Comparison of ENCODE assay signal across 28 cellular contexts in genomic region chr11:14360976-14361375, GRCh38.
"Had no signal": no experiment of that assay in that cellular context is flagged by ENCODE, and none has a peak within 500 bp of the region (broad histone marks: within the 10 kb centered on the region; RNA-seq: fewer than 3 reads in every experiment).

No MANE protein-coding gene starts in this region.

- ATAC-seq: left colon; left lung; lower lobe of right lung; mucosa of descending colon; naive thymus-derived CD4-positive, alpha-beta T cell; natural killer cell treated with Interleukin-12 subunit alpha and Interleukin-12 subunit beta and Interleukin-15 and Interleukin-18, amount 100 ng/mL, for 72 hours; pancreas; right lobe of liver; stimulated activated memory B cell treated with anti-CD40 and anti-IgM and Interleukin-4, amounts not matched to agents 10 μg/mL and 1 μg/mL and 100 μg/mL, for 72 hours; stimulated activated naive CD8-positive, alpha-beta T cell treated with anti-CD3 and anti-CD28 coated beads, Interleukin-15, amount 100 ng/mL, for 72 hours had no signal

- H3K4me1 ChIP-seq: prostate gland, testis, uterus had no signal

- H3K27ac ChIP-seq: left lung, lower lobe of right lung, pancreas, prostate gland, right lobe of liver, testis, thyroid gland, transverse colon, uterus had no signal

- H3K9me3 ChIP-seq: left lung, lower lobe of right lung, mucosa of descending colon, pancreas, prostate gland, right lobe of liver, testis, thyroid gland, transverse colon, uterus had no signal

- DNase-seq: hypothalamus; immature natural killer cell; kidney; left colon; lower lobe of right lung; midbrain; mucosa of descending colon; naive thymus-derived CD4-positive, alpha-beta T cell; nucleus accumbens; pancreas; posterior cingulate gyrus; right lobe of liver; stimulated activated CD4-positive, alpha-beta T cell treated with anti-CD3 and anti-CD28 coated beads, Interleukin-1b, Interleukin-23, amount 100 ng/mL, for 48 hours; stimulated activated CD4-positive, alpha-beta T cell treated with anti-CD3 and anti-CD28 coated beads, Interleukin-2, amount 100 ng/mL, for 48 hours; stimulated activated CD4-positive, alpha-beta T cell treated with anti-CD3 and anti-CD28 coated beads, Interleukin-4, amount 100 ng/mL, for 4 hours; stimulated activated CD8-positive, alpha-beta memory T cell treated with anti-CD3 and anti-CD28 coated beads, Interleukin-4, amount 100 ng/mL, for 48 hours; stimulated activated naive CD4-positive, alpha-beta T cell treated with Interleukin-2 at 50 U/mL for 16 hours; stimulated activated naive CD8-positive, alpha-beta T cell treated with anti-CD3 and anti-CD28 coated beads, Interleukin-15, amount 100 ng/mL, for 72 hours; substantia nigra; testis; thyroid gland; transverse colon; uterus had no signal

- H3K4me3 ChIP-seq: left lung, lower lobe of right lung, mucosa of descending colon, pancreas, prostate gland, right lobe of liver, smooth muscle cell, testis, thyroid gland, transverse colon, uterus had no signal

- H3K36me3 ChIP-seq: left lung, lower lobe of right lung, pancreas, prostate gland, right lobe of liver, thyroid gland, transverse colon, uterus had no signal

- H3K4me2 ChIP-seq: smooth muscle cell had no signal

- H3K27me3 ChIP-seq: pancreas, right lobe of liver, testis, thyroid gland, transverse colon, uterus had no signal
